1 cellular context compared by ENCODE assay signal in genomic region chr6:154937306-154938244, GRCh38.
TF ChIP-seq lines count a peak whose summit lies in the region.

No MANE protein-coding gene starts in this region.

TF ChIP-seq in IMR-90, 13 proteins besides CTCF, POLR2A, EP300 and RAD21 (continued from another document):
- TF ChIP-seq USF2 (IDR thresholded peaks at IDR 0.05; ENCODE audit: low read depth, low read length) (peak; percentile 47; the same call in 1 of the 2 replicates), FOS (IDR thresholded peaks at IDR 0.05; ENCODE audit: low read depth, low read length) (no peak), MXI1 (IDR thresholded peaks at IDR 0.05; ENCODE audit: borderline replicate concordance, low read depth, low read length) (0 out of 2 replicates have a peak, but pooled peaks have one; percentile 49), BHLHE40 (IDR thresholded peaks at IDR 0.05; ENCODE audit: low read depth, low read length) (no peak), RCOR1 (IDR thresholded peaks at IDR 0.05; ENCODE audit: insufficient replicate concordance, low read length) (no peak), CEBPB (IDR thresholded peaks at IDR 0.05; ENCODE audit: low read depth, low read length) (no peak), SMC3 (IDR thresholded peaks at IDR 0.05; ENCODE audit: low read depth, low read length) (no peak)
